Comparison of ENCODE assay signal across 13 cellular contexts in genomic region chr5:95940758-95941682, GRCh38. TPM values are rescaled to one million over a fixed set of nuclear protein-coding genes. Genes with fewer than 3 reads are reported as not detected.
DNase-seq lines count a peak whose midpoint lies in the region; ATAC-seq and TF ChIP-seq lines count a peak whose summit lies in the region.
"Had no signal": no experiment of that assay in that cellular context is flagged by ENCODE, and none has a peak within 500 bp of the region (broad histone marks: within the 10 kb centered on the region; RNA-seq: fewer than 3 reads in every experiment).

No MANE protein-coding gene starts in this region.

- ATAC-seq in HG03280 (IDR thresholded peaks at IDR 0.05; ENCODE audit: unreplicated experiment) = no peak
- ATAC-seq: activated CD8-positive, alpha-beta T cell treated with anti-CD3 and anti-CD28 coated beads for 36 hours; stimulated activated naive B cell treated with anti-CD40 and anti-IgM and Interleukin-4, amounts not matched to agents 10 μg/mL and 1 μg/mL and 100 μg/mL, for 72 hours had no signal

- DNase-seq in HFFc6 (no peak), astrocyte of the hippocampus (ENCODE audit: low read depth, low spot score) (peak; percentile 44), iPS-NIHi11 (ENCODE audit: low spot score) (peak; percentile 39), putamen (ENCODE audit: low spot score) (peak; percentile 90), NCI-H2029 treated with DMSO at 0.1 percent for 48 hours (lab: John Stamatoyannopoulos, UW) (no peak), DMS53 treated with DMSO at 0.1 percent for 48 hours (lab: John Stamatoyannopoulos, UW; ENCODE audit: unreplicated experiment) (no peak), A172 (ENCODE audit: low spot score) (no peak)
- DNase-seq: activated CD8-positive, alpha-beta T cell treated with anti-CD3 and anti-CD28 coated beads for 36 hours; activated effector memory CD4-positive, alpha-beta T cell treated with Interleukin-2 at 50 U/mL for 16 hours; central memory CD4-positive, alpha-beta T cell; SHP77; stimulated activated naive B cell treated with anti-CD40 and anti-IgM and Interleukin-4, amounts not matched to agents 10 μg/mL and 1 μg/mL and 100 μg/mL, for 72 hours had no signal

- H3K9me3 Mint-ChIP-seq in HFFc6 = no peaks in the 10 kb centered on the region
- H3K9me3 Mint-ChIP-seq: activated CD8-positive, alpha-beta T cell treated with anti-CD3 and anti-CD28 coated beads for 36 hours; stimulated activated naive B cell treated with anti-CD40 and anti-IgM and Interleukin-4, amounts not matched to agents 10 μg/mL and 1 μg/mL and 100 μg/mL, for 72 hours had no signal

- peaks cover 63% of the 10 kb centered on the region for H3K36me3 Mint-ChIP-seq in HFFc6 (ENCODE audit: low read depth)

- peak overlapping the region; percentile 44 for H3K4me3 Mint-ChIP-seq in HFFc6
- H3K4me3 Mint-ChIP-seq: activated CD8-positive, alpha-beta T cell treated with anti-CD3 and anti-CD28 coated beads for 36 hours; stimulated activated naive B cell treated with anti-CD40 and anti-IgM and Interleukin-4, amounts not matched to agents 10 μg/mL and 1 μg/mL and 100 μg/mL, for 72 hours had no signal

- peak overlapping the region; percentile 56 for H3K27ac Mint-ChIP-seq in HFFc6
- H3K27ac Mint-ChIP-seq: activated CD8-positive, alpha-beta T cell treated with anti-CD3 and anti-CD28 coated beads for 36 hours; stimulated activated naive B cell treated with anti-CD40 and anti-IgM and Interleukin-4, amounts not matched to agents 10 μg/mL and 1 μg/mL and 100 μg/mL, for 72 hours had no signal

- H3K27me3 Mint-ChIP-seq in HFFc6 (ENCODE audit: insufficient read depth) = no peaks in the 10 kb centered on the region; the same call in none of the 2 replicates
- H3K27me3 Mint-ChIP-seq: activated CD8-positive, alpha-beta T cell treated with anti-CD3 and anti-CD28 coated beads for 36 hours; stimulated activated naive B cell treated with anti-CD40 and anti-IgM and Interleukin-4, amounts not matched to agents 10 μg/mL and 1 μg/mL and 100 μg/mL, for 72 hours had no signal

- peaks cover 92% of the 10 kb centered on the region for H3K4me1 Mint-ChIP-seq in HFFc6 (ENCODE audit: low read depth)

- no peak for TF ChIP-seq CTCF in HFFc6 (IDR thresholded peaks at IDR 0.05)

RNA-seq across cellular contexts. Expression of gene ELL2, which starts 20.6 kb away (rescaled TPM):
- total RNA-seq in HFFc6 (2021; fragmentation: NEBNext Ultra II Directional; extraction: Animal tissue kit (Norgen Biotek cat#: 25700)) = 100 to 1,000 TPM; 346 to 505 (median 380) TPM
- 67.1 and 82.5 TPM in 2 replicates for total RNA-seq in A172 (2014; rRNA removed; shearing (Covaris generic))

Comparison
In these comparisons a context has a peak if more than half of its experiments do, and no peak if none do; other contexts are left out.
1. DNase-seq: peak in astrocyte of the hippocampus (single experiment), iPS-NIHi11 (single experiment) and putamen (single experiment); none in HFFc6 (single experiment), NCI-H2029 treated with DMSO at 0.1 percent for 48 hours (single experiment), DMS53 treated with DMSO at 0.1 percent for 48 hours (single experiment) and A172 (single experiment).